ENCODE assay signal across 27 cellular contexts in genomic region chr1:51321924-51322280, GRCh38. TPM values are rescaled to one million over a fixed set of nuclear protein-coding genes. Genes with fewer than 3 reads are reported as not detected.
"Had no signal": no experiment of that assay in that cellular context is flagged by ENCODE, and none has a peak within 500 bp of the region (broad histone marks: within the 10 kb centered on the region; RNA-seq: fewer than 3 reads in every experiment).

No MANE protein-coding gene starts in this region.

- H3K4me1 ChIP-seq: foreskin keratinocyte, gastroesophageal sphincter, lower lobe of right lung, parathyroid adenoma, right lobe of liver, stomach, tibial nerve had no signal

- H3K27ac ChIP-seq: esophagus muscularis mucosa, foreskin keratinocyte, gastroesophageal sphincter, heart left ventricle, lower lobe of right lung, parathyroid adenoma, right lobe of liver, stomach, tibial nerve had no signal

- H3K36me3 Mint-ChIP-seq: immature natural killer cell; naive B cell; natural killer cell treated with Interleukin-12 subunit alpha and Interleukin-12 subunit beta and Interleukin-15 and Interleukin-18, amount 100 ng/mL, for 72 hours had no signal

- H3K27me3 ChIP-seq: esophagus muscularis mucosa, heart left ventricle, right lobe of liver, stomach had no signal

- H3K9me3 ChIP-seq: esophagus muscularis mucosa, gastroesophageal sphincter, heart left ventricle, lower lobe of right lung, right lobe of liver, stomach, tibial nerve had no signal

- DNase-seq: cerebellar nuclear complex; effector CD8-positive, alpha-beta T cell; foreskin keratinocyte; heart left ventricle; hippocampal formation; immature natural killer cell; islet precursor cell; kidney glomerular epithelial cell; left ventricle myocardium superior; naive B cell; stimulated activated CD4-positive, alpha-beta T cell treated with anti-CD3 and anti-CD28 coated beads, Interleukin-12 subunit alpha, Interleukin-12 subunit beta, amount 100 ng/mL, for 4 hours; stimulated activated CD4-positive, alpha-beta T cell treated with anti-CD3 and anti-CD28 coated beads, Interleukin-1b, Interleukin-23, amount 100 ng/mL, for 48 hours; stimulated activated CD4-positive, alpha-beta T cell treated with anti-CD3 and anti-CD28 coated beads, Interleukin-4, amount 100 ng/mL, for 1 hour; stimulated activated CD8-positive, alpha-beta memory T cell treated with anti-CD3 and anti-CD28 coated beads, Interleukin-4, amount 100 ng/mL, for 48 hours; stimulated activated naive CD4-positive, alpha-beta T cell treated with Interleukin-2 at 50 U/mL for 16 hours; stomach had no signal

- H3K36me3 ChIP-seq: esophagus muscularis mucosa, gastroesophageal sphincter, heart left ventricle, lower lobe of right lung, right lobe of liver, tibial nerve had no signal

- H3K9me3 Mint-ChIP-seq: dendritic cell treated with granulocyte-macrophage colony-stimulating factor and Interleukin-4, amounts not matched to agents 40 ng/mL and 50 ng/mL, for 4 days; immature natural killer cell; naive B cell; natural killer cell treated with Interleukin-12 subunit alpha and Interleukin-12 subunit beta and Interleukin-15 and Interleukin-18, amount 100 ng/mL, for 72 hours; neural crest cell had no signal

- ATAC-seq: foreskin keratinocyte, gastroesophageal sphincter, heart left ventricle, left ventricle myocardium superior had no signal

- H3K4me3 Mint-ChIP-seq: dendritic cell treated with granulocyte-macrophage colony-stimulating factor and Interleukin-4, amounts not matched to agents 40 ng/mL and 50 ng/mL, for 4 days; immature natural killer cell; naive B cell; natural killer cell treated with Interleukin-12 subunit alpha and Interleukin-12 subunit beta and Interleukin-15 and Interleukin-18, amount 100 ng/mL, for 72 hours; neural crest cell had no signal

- H3K27me3 Mint-ChIP-seq: progenitor cell of endocrine pancreas had no signal

- H3K4me1 Mint-ChIP-seq: immature natural killer cell, naive B cell had no signal

- H3K27ac Mint-ChIP-seq: dendritic cell treated with granulocyte-macrophage colony-stimulating factor and Interleukin-4, amounts not matched to agents 40 ng/mL and 50 ng/mL, for 4 days; immature natural killer cell; naive B cell; natural killer cell treated with Interleukin-12 subunit alpha and Interleukin-12 subunit beta and Interleukin-15 and Interleukin-18, amount 100 ng/mL, for 72 hours; progenitor cell of endocrine pancreas had no signal

- H3K9ac ChIP-seq: parathyroid adenoma had no signal

- H3K4me3 ChIP-seq: esophagus muscularis mucosa, gastroesophageal sphincter, heart left ventricle, lower lobe of right lung, right lobe of liver, smooth muscle cell, stomach, tibial nerve had no signal

RNA-seq across cellular contexts. Expression of gene TTC39A, which starts 8.5 kb away (rescaled TPM):
- polyA plus RNA-seq: immature natural killer cell had no signal
